14 cellular contexts compared by ENCODE assay signal in the genomic region with DNA sequence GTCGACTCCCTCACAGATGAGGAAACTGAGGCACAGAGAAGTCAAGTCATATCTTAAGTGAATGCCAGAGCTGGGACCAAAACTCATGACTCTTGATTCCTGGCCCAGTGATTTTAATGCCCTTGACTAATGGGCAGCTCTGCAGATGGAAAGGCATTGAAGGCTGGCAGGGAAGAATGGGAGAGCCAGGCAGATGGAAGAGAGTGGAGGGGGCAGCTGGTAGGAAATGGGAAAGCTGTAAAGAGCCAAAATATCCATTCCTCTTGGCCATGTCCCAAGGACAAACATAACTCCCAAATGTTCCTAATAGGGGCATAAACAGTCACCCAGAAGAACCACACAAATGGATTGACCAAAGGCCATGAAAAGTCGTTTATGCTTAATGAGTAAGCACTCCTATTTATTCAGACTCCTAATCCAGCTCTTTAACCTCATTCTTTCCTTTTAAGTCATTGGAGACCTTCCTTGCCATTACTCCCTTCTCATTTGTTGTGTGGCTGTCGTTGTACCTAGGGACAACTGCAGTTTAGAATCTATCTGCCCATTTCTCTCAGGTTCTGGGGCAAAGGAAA.
"Had no signal": no experiment of that assay in that cellular context is flagged by ENCODE, and none has a peak within 500 bp of the region (broad histone marks: within the 10 kb centered on the region; RNA-seq: fewer than 3 reads in every experiment).

No MANE protein-coding gene starts in this region.

- H3K27ac Mint-ChIP-seq: dendritic cell treated with granulocyte-macrophage colony-stimulating factor and Interleukin-4, amounts not matched to agents 40 ng/mL and 50 ng/mL, for 4 days had no signal

- H3K4me3 ChIP-seq: lower lobe of right lung, spleen, upper lobe of left lung had no signal

- H3K27ac ChIP-seq: lower lobe of right lung, spleen, upper lobe of left lung had no signal

- H3K4me3 Mint-ChIP-seq: activated T-cell treated with anti-CD3 and anti-CD28 coated beads, Interleukin-2, amount 50 U/mL, for 4 hours; dendritic cell treated with granulocyte-macrophage colony-stimulating factor and Interleukin-4, amounts not matched to agents 40 ng/mL and 50 ng/mL, for 4 days had no signal

- H3K27me3 ChIP-seq: spleen, upper lobe of left lung had no signal

- H3K4me1 ChIP-seq: lower lobe of right lung, spleen, upper lobe of left lung had no signal

- H3K9me3 Mint-ChIP-seq: activated T-cell treated with anti-CD3 and anti-CD28 coated beads, Interleukin-2, amount 50 U/mL, for 4 hours; dendritic cell treated with granulocyte-macrophage colony-stimulating factor and Interleukin-4, amounts not matched to agents 40 ng/mL and 50 ng/mL, for 4 days had no signal

- ATAC-seq: activated CD4-positive, CD25-positive, alpha-beta regulatory T cell treated with anti-CD3 and anti-CD28 coated beads, Interleukin-2, amount 50 U/mL, for 24 hours; activated T-cell treated with anti-CD3 and anti-CD28 coated beads, Interleukin-2, amount 50 U/mL, for 4 hours; left cardiac atrium; lower lobe of right lung; right cardiac atrium had no signal

- H3K9me3 ChIP-seq: lower lobe of right lung, spleen, upper lobe of left lung had no signal

- H3K36me3 ChIP-seq: lower lobe of right lung, upper lobe of left lung had no signal

- DNase-seq: activated CD4-positive, alpha-beta T cell treated with anti-CD3 and anti-CD28 coated beads, Interleukin-2, amount 50 U/mL, for 48 hours; activated gamma-delta T cell treated with Interleukin-2 at 50 U/mL for 16 hours; activated T-cell treated with anti-CD3 and anti-CD28 coated beads, Interleukin-2, amount 50 U/mL, for 4 hours; left cardiac atrium; lower lobe of right lung; midbrain; right cardiac atrium; spleen; stimulated activated CD4-positive, alpha-beta T cell treated with anti-CD3 and anti-CD28 coated beads, Interleukin-1b, Interleukin-23, amount 100 ng/mL, for 48 hours; stimulated activated naive CD4-positive, alpha-beta T cell; substantia nigra; upper lobe of left lung had no signal
